ENCODE assay signal across 8 cellular contexts in the genomic region with DNA sequence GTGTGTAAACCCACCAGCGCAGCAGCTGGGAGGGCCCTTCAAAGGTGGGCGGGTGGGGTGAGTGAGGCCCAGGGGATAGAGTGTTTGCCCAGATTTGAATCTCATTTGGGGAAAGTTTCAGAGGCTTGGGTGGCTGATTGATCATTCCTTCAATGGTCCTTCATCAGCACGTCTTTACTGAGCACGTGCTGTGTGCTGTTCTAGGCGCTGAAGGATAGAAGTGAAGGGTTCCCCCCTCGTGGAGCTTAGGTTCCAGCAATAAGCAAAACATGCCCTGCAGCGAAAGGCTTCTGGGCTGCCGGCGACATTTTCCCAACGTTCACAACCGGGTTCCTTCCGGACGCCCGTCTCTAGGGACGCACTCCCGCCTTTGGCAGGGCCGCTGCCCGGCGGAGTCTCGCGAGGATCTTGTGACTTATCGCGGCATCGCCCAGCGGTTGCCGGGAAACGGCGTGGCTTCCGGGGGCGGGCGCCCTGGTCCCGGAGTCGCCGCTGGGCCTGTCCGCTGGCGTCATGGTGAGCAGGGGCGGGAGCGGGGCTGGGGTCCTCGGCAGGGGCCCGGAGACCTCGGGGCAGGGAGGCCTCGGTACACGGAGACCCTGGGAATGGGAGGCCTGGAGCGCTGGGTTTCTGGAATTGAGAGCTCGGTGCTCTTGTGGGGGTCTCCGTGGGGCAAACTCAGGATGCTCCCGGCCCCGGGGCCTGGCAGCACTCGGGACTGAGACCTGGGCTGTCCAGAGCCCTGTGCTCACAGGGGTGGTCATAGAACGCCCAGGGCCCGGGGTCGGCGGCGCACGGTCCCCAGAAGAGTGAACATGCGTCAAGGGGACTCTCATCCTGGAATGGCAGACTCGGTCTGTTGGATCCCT. TPM values are rescaled to one million over a fixed set of nuclear protein-coding genes. Genes with fewer than 3 reads are reported as not detected.
DNase-seq lines count a peak whose midpoint lies in the region; ATAC-seq and TF ChIP-seq lines count a peak whose summit lies in the region.

No MANE protein-coding gene starts in this region.

- H3K27ac ChIP-seq in Panc1 (ENCODE audit: low read length), result peak overlapping the region; percentile 92

- H3K36me3 Mint-ChIP-seq in activated T-helper 2 cell treated with anti-CD3 and anti-CD28 coated beads, Interferon-gamma antibody, Interleukin-2, Interleukin-4, amounts not matched to agents 10 μg/mL and 5 μg/mL and 100 μg/mL, durations not matched to agents 14 hours and 24 hours and 36 hours (ENCODE audit: low read depth), result peaks cover 4% of the 10 kb centered on the region
- H3K36me3 Mint-ChIP-seq in nephron progenitor cell (ENCODE audit: low read depth), result no peaks in the 10 kb centered on the region
- H3K36me3 Mint-ChIP-seq in stimulated activated naive CD8-positive, alpha-beta T cell treated with anti-CD3 and anti-CD28 coated beads, Interleukin-15, Interleukin-2, amounts not matched to agents 100 ng/mL and 50 ng/mL, for 24 hours (ENCODE audit: low read depth), result peaks cover 5% of the 10 kb centered on the region

- CTCF ChIA-PET in BJ (lab: Yijun Ruan, JAX), result interaction anchor here (0.6 kb wide), 1 partner anchor 141 kb away, joined by 6 read pairs; no protein-coding TSS in a partner anchor
- CTCF ChIA-PET in Panc1 (lab: Charles Lee), result no interaction called here

- no peaks in the 10 kb centered on the region for H3K27me3 ChIP-seq in BJ (ENCODE audit: control insufficient read depth, insufficient read depth, low read length)
- H3K27me3 ChIP-seq in Panc1 (ENCODE audit: control insufficient read depth, insufficient read depth, low read length), result no peaks in the 10 kb centered on the region

- POLR2A ChIA-PET in BJ (lab: Charles Lee) (no interaction called here), Panc1 (lab: Charles Lee) (no interaction called here)

- H3K27me3 Mint-ChIP-seq in activated T-helper 2 cell treated with anti-CD3 and anti-CD28 coated beads, Interferon-gamma antibody, Interleukin-2, Interleukin-4, amounts not matched to agents 10 μg/mL and 5 μg/mL and 100 μg/mL, durations not matched to agents 14 hours and 24 hours and 36 hours (ENCODE audit: low read depth), result peaks cover 24% of the 10 kb centered on the region
- H3K27me3 Mint-ChIP-seq in nephron progenitor cell (ENCODE audit: low read depth, poor library complexity), result peaks cover 21% of the 10 kb centered on the region
- H3K27me3 Mint-ChIP-seq in stimulated activated naive CD8-positive, alpha-beta T cell treated with anti-CD3 and anti-CD28 coated beads, Interleukin-15, Interleukin-2, amounts not matched to agents 100 ng/mL and 50 ng/mL, for 24 hours, result no peaks in the 10 kb centered on the region

- peaks cover 12% of the 10 kb centered on the region for H3K4me1 Mint-ChIP-seq in activated T-helper 2 cell treated with anti-CD3 and anti-CD28 coated beads, Interferon-gamma antibody, Interleukin-2, Interleukin-4, amounts not matched to agents 10 μg/mL and 5 μg/mL and 100 μg/mL, durations not matched to agents 14 hours and 24 hours and 36 hours (ENCODE audit: low read depth)
- H3K4me1 Mint-ChIP-seq in nephron progenitor cell, result peaks cover 36% of the 10 kb centered on the region
- peaks cover 32% of the 10 kb centered on the region for H3K4me1 Mint-ChIP-seq in stimulated activated naive CD8-positive, alpha-beta T cell treated with anti-CD3 and anti-CD28 coated beads, Interleukin-15, Interleukin-2, amounts not matched to agents 100 ng/mL and 50 ng/mL, for 24 hours (ENCODE audit: low read depth)

- ATAC-seq in GM19395 (IDR thresholded peaks at IDR 0.05; ENCODE audit: unreplicated experiment) (peak; percentile 73), Panc1 (peak; percentile 88)

- no peak for TF ChIP-seq CTCF in BJ (IDR thresholded peaks at IDR 0.05; ENCODE audit: insufficient read depth, low read depth, low read length)
- no peak for TF ChIP-seq CTCF in Panc1 (IDR thresholded peaks at IDR 0.05)
- TF ChIP-seq CTCF in fibroblast of pulmonary artery (IDR thresholded peaks at IDR 0.05; ENCODE audit: low read length, missing control alignments), result no peak
- TF ChIP-seq CTCF in nephron progenitor cell (IDR thresholded peaks at IDR 0.05), result no peak

- H3K27ac Mint-ChIP-seq in activated T-helper 2 cell treated with anti-CD3 and anti-CD28 coated beads, Interferon-gamma antibody, Interleukin-2, Interleukin-4, amounts not matched to agents 10 μg/mL and 5 μg/mL and 100 μg/mL, durations not matched to agents 14 hours and 24 hours and 36 hours, result peak overlapping the region; percentile 44
- H3K27ac Mint-ChIP-seq in nephron progenitor cell, result peak overlapping the region; percentile 36
- peak overlapping the region; percentile 79 for H3K27ac Mint-ChIP-seq in stimulated activated naive CD8-positive, alpha-beta T cell treated with anti-CD3 and anti-CD28 coated beads, Interleukin-15, Interleukin-2, amounts not matched to agents 100 ng/mL and 50 ng/mL, for 24 hours

- peaks cover 5% of the 10 kb centered on the region for H3K9me3 Mint-ChIP-seq in activated T-helper 2 cell treated with anti-CD3 and anti-CD28 coated beads, Interferon-gamma antibody, Interleukin-2, Interleukin-4, amounts not matched to agents 10 μg/mL and 5 μg/mL and 100 μg/mL, durations not matched to agents 14 hours and 24 hours and 36 hours
- no peaks in the 10 kb centered on the region for H3K9me3 Mint-ChIP-seq in nephron progenitor cell
- peaks cover 3% of the 10 kb centered on the region for H3K9me3 Mint-ChIP-seq in stimulated activated naive CD8-positive, alpha-beta T cell treated with anti-CD3 and anti-CD28 coated beads, Interleukin-15, Interleukin-2, amounts not matched to agents 100 ng/mL and 50 ng/mL, for 24 hours

- H3K4me1 ChIP-seq in Panc1 (ENCODE audit: control insufficient read depth, insufficient read depth, low read length), result peaks cover 23% of the 10 kb centered on the region

- DNase-seq in BJ (ENCODE audit: low read depth) (peak; percentile 33), Panc1 (ENCODE audit: low read depth, low spot score) (peak; percentile 39), fibroblast of pulmonary artery (ENCODE audit: low read depth) (peak; percentile 90), nephron progenitor cell (no peak)
- DNase-seq in Jurkat, Clone E6-1 (ENCODE audit: low read depth, low spot score), result peak; percentile 69
- peak; percentile 78 for DNase-seq in activated T-helper 2 cell treated with anti-CD3 and anti-CD28 coated beads, Interferon-gamma antibody, Interleukin-2, Interleukin-4, amounts not matched to agents 10 μg/mL and 5 μg/mL and 100 μg/mL, durations not matched to agents 14 hours and 24 hours and 36 hours (ENCODE audit: low spot score)

- BruUV-seq in Panc1 (replicated peaks; lab: Mats Ljungman, UMichigan), result no TSS peak

- in situ Hi-C loops in Panc1 (cut with HindIII; ENCODE audit: low pct_unique_long_range_greater_than_20kb, low sequenced_read_pairs), result no loop called here

- peak overlapping the region; percentile 88 for H3K4me3 ChIP-seq in BJ (ENCODE audit: low read depth, low read length)
- H3K4me3 ChIP-seq in Jurkat, Clone E6-1 (ENCODE audit: low read length), result peak overlapping the region; percentile 65
- H3K4me3 ChIP-seq in Panc1 (ENCODE audit: low read depth in 2 of 2, low read length in 2 of 2), result peak overlapping the region; percentile 73 to 77
- H3K4me3 ChIP-seq in fibroblast of pulmonary artery (replicated peaks; ENCODE audit: low read depth, low read length), result peak overlapping the region; percentile 80

- H3K9me3 ChIP-seq in Panc1 (ENCODE audit: control insufficient read depth, insufficient read depth, low read depth, low read length), result no peaks in the 10 kb centered on the region

- peak overlapping the region; percentile 74 for H3K4me3 Mint-ChIP-seq in activated T-helper 2 cell treated with anti-CD3 and anti-CD28 coated beads, Interferon-gamma antibody, Interleukin-2, Interleukin-4, amounts not matched to agents 10 μg/mL and 5 μg/mL and 100 μg/mL, durations not matched to agents 14 hours and 24 hours and 36 hours (ENCODE audit: low read depth)
- H3K4me3 Mint-ChIP-seq in nephron progenitor cell, result peak overlapping the region; percentile 65
- H3K4me3 Mint-ChIP-seq in stimulated activated naive CD8-positive, alpha-beta T cell treated with anti-CD3 and anti-CD28 coated beads, Interleukin-15, Interleukin-2, amounts not matched to agents 100 ng/mL and 50 ng/mL, for 24 hours, result peak overlapping the region; percentile 67

- H3K36me3 ChIP-seq in BJ (ENCODE audit: control insufficient read depth, insufficient read depth, low read length), result no peaks in the 10 kb centered on the region
- peaks cover 4% of the 10 kb centered on the region; the same call in 1 of the 2 replicates for H3K36me3 ChIP-seq in Panc1 (ENCODE audit: control insufficient read depth, insufficient read depth, low read length)

- intact Hi-C loops in Panc1 (cut with micrococcal nuclease; ENCODE audit: unreplicated experiment), result no loop called here
- intact Hi-C loops in activated T-helper 2 cell treated with anti-CD3 and anti-CD28 coated beads, Interferon-gamma antibody, Interleukin-2, Interleukin-4, amounts not matched to agents 10 μg/mL and 5 μg/mL and 100 μg/mL, durations not matched to agents 14 hours and 24 hours and 36 hours (cut with micrococcal nuclease), result no loop called here

RNA-seq across cellular contexts. Expression of gene DBNDD1, which starts 3.2 kb away (rescaled TPM):
- polyA plus RNA-seq in BJ (2011; rRNA removed), result 3.3 and 4.6 TPM in 2 replicates
- polyA minus RNA-seq in BJ (2011; rRNA and poly(A)+ RNA removed), result 1.6 and 3.4 TPM in 2 replicates
- 3.5 TPM for polyA plus RNA-seq in Jurkat, Clone E6-1 (2012; ENCODE audit: insufficient read depth, insufficient read length)
- total RNA-seq in Panc1 (2021; ENCODE audit: unreplicated experiment), result 32.3 TPM
- polyA plus RNA-seq in Panc1 (2012; ENCODE audit: insufficient read length), result 48.9 TPM
- total RNA-seq in activated T-helper 2 cell treated with anti-CD3 and anti-CD28 coated beads, Interferon-gamma antibody, Interleukin-2, Interleukin-4, amounts not matched to agents 10 μg/mL and 5 μg/mL and 100 μg/mL, durations not matched to agents 14 hours and 24 hours and 36 hours, result 0.43 and 0.69 TPM in 2 replicates

RNA-seq across cellular contexts. Expression of gene PRDM7, which starts 54.7 kb away (rescaled TPM):
- polyA plus RNA-seq in BJ (2011; rRNA removed), result not detected in 2 replicates
- polyA minus RNA-seq in BJ (2011; rRNA and poly(A)+ RNA removed), result not detected in 2 replicates
- not detected for polyA plus RNA-seq in Jurkat, Clone E6-1 (2012; ENCODE audit: insufficient read depth, insufficient read length)
- total RNA-seq in Panc1 (2021; ENCODE audit: unreplicated experiment), result not detected
- polyA plus RNA-seq in Panc1 (2012; ENCODE audit: insufficient read length), result not detected
- not detected in 2 replicates for total RNA-seq in activated T-helper 2 cell treated with anti-CD3 and anti-CD28 coated beads, Interferon-gamma antibody, Interleukin-2, Interleukin-4, amounts not matched to agents 10 μg/mL and 5 μg/mL and 100 μg/mL, durations not matched to agents 14 hours and 24 hours and 36 hours

Comparison
In these comparisons a context has a peak if more than half of its experiments do, and no peak if none do; other contexts are left out.
1. RNA of gene DBNDD1, which starts 3.2 kb away (total RNA-seq): 32.3 TPM in Panc1 (single experiment); 0.43 to 0.69 TPM in activated T-helper 2 cell treated with anti-CD3 and anti-CD28 coated beads, Interferon-gamma antibody, Interleukin-2, Interleukin-4, amounts not matched to agents 10 μg/mL and 5 μg/mL and 100 μg/mL, durations not matched to agents 14 hours and 24 hours and 36 hours; every median in the first group is over 10 times any median in the second.
2. Peak in every context shown above with its lines, with median percentiles within 50 percentile points of each other: H3K4me3 ChIP-seq, H3K27ac Mint-ChIP-seq and H3K4me3 Mint-ChIP-seq.